19 cellular contexts compared by ENCODE assay signal in the genomic region with DNA sequence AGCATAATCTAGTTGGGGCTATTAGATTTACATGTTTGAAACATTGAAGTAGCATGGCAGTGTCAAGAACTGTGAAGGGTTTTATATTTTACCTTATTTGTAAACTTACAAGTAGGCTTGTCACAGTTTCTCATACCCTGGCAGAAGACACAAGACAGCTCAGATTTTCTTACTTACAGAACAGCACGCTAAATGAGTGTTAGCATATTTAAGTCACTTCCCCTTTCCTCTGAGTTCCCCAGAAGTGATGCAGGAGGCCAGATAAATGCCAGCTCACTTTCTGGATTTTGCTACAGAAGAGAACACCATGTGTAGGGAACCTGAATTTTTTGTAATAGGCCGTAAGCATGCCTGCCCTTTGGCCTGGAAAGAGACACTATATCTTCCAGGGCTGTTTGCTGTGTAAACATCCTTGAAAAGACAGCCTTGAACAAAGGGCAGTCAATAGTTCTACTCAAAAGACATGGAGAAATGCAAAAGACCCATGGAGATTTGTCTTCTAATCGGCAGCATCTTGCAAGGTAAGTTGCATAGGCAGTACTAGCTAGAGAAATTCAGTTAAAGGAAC.
DNase-seq lines count a peak whose midpoint lies in the region; ATAC-seq and TF ChIP-seq lines count a peak whose summit lies in the region.
"Had no signal": no experiment of that assay in that cellular context is flagged by ENCODE, and none has a peak within 500 bp of the region (broad histone marks: within the 10 kb centered on the region; RNA-seq: fewer than 3 reads in every experiment).

No MANE protein-coding gene starts in this region.

- no peak overlapping the region for H3K4me3 Mint-ChIP-seq in nephron progenitor cell
- H3K4me3 Mint-ChIP-seq: WTC11 had no signal

- H3K36me3 Mint-ChIP-seq in nephron progenitor cell (ENCODE audit: low read depth) = no peaks in the 10 kb centered on the region
- H3K36me3 Mint-ChIP-seq: WTC11 had no signal

- peak; percentile 72 for ATAC-seq in GM18867 (IDR thresholded peaks at IDR 0.05; ENCODE audit: unreplicated experiment)
- peak; percentile 58 for ATAC-seq in HG02938 (IDR thresholded peaks at IDR 0.05; ENCODE audit: unreplicated experiment)
- no peak for ATAC-seq in stimulated activated naive CD8-positive, alpha-beta T cell treated with anti-CD3 and anti-CD28 coated beads, Interleukin-15, Interleukin-2, amounts not matched to agents 100 U/mL and 50 U/mL, for 24 hours
- ATAC-seq in HG02981 (IDR thresholded peaks at IDR 0.05; ENCODE audit: unreplicated experiment) = no peak
- ATAC-seq: SK-N-SH treated with all-trans-retinoic acid at 6 μM for 48 hours, WTC11 had no signal

- TF ChIP-seq POLR2A in thyroid gland (IDR thresholded peaks at IDR 0.05) = no peak

- no peaks in the 10 kb centered on the region for H3K27me3 ChIP-seq in thyroid gland
- H3K27me3 ChIP-seq: BLaER1 had no signal

- H3K9me3 ChIP-seq in thyroid gland = no peaks in the 10 kb centered on the region
- H3K9me3 ChIP-seq: BLaER1 had no signal

- intact Hi-C loops in head of caudate nucleus (cut with DNase I) = no loop called here
- intact Hi-C loops in thyroid gland (cut with DNase I) = no loop called here

- no peaks in the 10 kb centered on the region for H3K27me3 Mint-ChIP-seq in nephron progenitor cell (ENCODE audit: low read depth, poor library complexity)
- H3K27me3 Mint-ChIP-seq: progenitor cell of endocrine pancreas had no signal

- WGBS in thyroid gland, 2 donors = 75% methylated on average over 3 of the region's 3 CpGs

- no peaks in the 10 kb centered on the region for H3K36me3 ChIP-seq in thyroid gland
- H3K36me3 ChIP-seq: BLaER1 had no signal

- H3K4me1 ChIP-seq in thyroid gland = no peaks in the 10 kb centered on the region
- H3K4me1 ChIP-seq: BLaER1 had no signal

- peaks cover 8% of the 10 kb centered on the region for H3K9me3 Mint-ChIP-seq in nephron progenitor cell
- H3K9me3 Mint-ChIP-seq: WTC11 had no signal

- DNase-seq in SK-N-DZ (ENCODE audit: low spot score) (peak; percentile 21), nephron progenitor cell (no peak), head of caudate nucleus (no peak), thyroid gland (no peak)
- DNase-seq in stimulated activated naive CD8-positive, alpha-beta T cell treated with anti-CD3 and anti-CD28 coated beads, Interleukin-15, Interleukin-2, amounts not matched to agents 100 U/mL and 50 U/mL, for 24 hours = no peak
- DNase-seq: activated naive CD4-positive, alpha-beta T cell treated with Interleukin-2 at 50 U/mL for 16 hours; DMS153; erythroblast; NCI-H1105; NCI-H345; stimulated activated CD4-positive, alpha-beta T cell treated with anti-CD3 and anti-CD28 coated beads, Interleukin-12 subunit alpha, Interleukin-12 subunit beta, amount 100 ng/mL, for 4 hours had no signal

- H3K4me3 ChIP-seq in thyroid gland (replicated peaks in 1 of 3) = no peak overlapping the region
- H3K4me3 ChIP-seq: BLaER1, coronary artery had no signal

- H3K4me1 Mint-ChIP-seq in nephron progenitor cell = peaks cover 17% of the 10 kb centered on the region
- H3K4me1 Mint-ChIP-seq: WTC11 had no signal

- no peak for TF ChIP-seq CTCF in nephron progenitor cell (IDR thresholded peaks at IDR 0.05)
- TF ChIP-seq CTCF in thyroid gland (IDR thresholded peaks at IDR 0.05) = no peak

- H3K27ac Mint-ChIP-seq in nephron progenitor cell = peak overlapping the region; percentile 21
- H3K27ac Mint-ChIP-seq: progenitor cell of endocrine pancreas, WTC11 had no signal

- H3K27ac ChIP-seq in thyroid gland = no peak overlapping the region
- H3K27ac ChIP-seq: BLaER1, coronary artery had no signal

Comparison
In these comparisons a context has a peak if more than half of its experiments do, and no peak if none do; other contexts are left out.
1. ATAC-seq: peak in GM18867 (single experiment) and HG02938 (single experiment); none in stimulated activated naive CD8-positive, alpha-beta T cell treated with anti-CD3 and anti-CD28 coated beads, Interleukin-15, Interleukin-2, amounts not matched to agents 100 U/mL and 50 U/mL, for 24 hours (single experiment) and HG02981 (single experiment).